1 cellular context compared by ENCODE assay signal in genomic region chr10:124336186-124336585, GRCh38.
TF ChIP-seq lines count a peak whose summit lies in the region.

No MANE protein-coding gene starts in this region.

TF ChIP-seq in HCT116, 20 proteins besides CTCF, POLR2A, EP300 and RAD21 (continued from another document):
- no peak for TF ChIP-seq REST (IDR thresholded peaks at IDR 0.05; ENCODE audit: low read depth)
TF ChIP-seq in HCT116: peak in this region for 0.
